In the genomic region with DNA sequence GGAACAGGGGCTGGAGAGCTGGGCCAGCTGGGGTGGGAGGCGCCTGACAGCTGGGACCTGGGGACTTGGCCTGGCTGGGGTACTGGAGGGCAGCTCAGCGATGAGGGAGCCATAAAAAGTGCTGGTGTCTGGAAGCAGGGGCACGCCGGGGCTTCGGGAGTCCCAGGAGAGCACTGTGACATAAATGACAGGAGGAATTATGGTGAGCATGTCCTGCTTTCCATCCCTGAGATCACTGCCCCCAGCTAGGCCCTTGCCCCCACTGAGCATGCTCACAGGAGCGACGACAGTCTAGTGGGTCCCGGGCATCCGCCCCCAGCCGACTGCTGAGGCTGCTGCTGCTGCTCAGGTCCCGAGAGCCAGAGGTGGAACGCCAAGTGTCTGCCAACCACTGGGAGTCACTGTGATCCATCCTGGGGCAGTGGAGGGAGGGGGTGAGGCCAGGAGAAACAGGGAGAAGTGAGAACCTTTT, we compare ENCODE assay signal across 18 cellular contexts. TPM values are rescaled to one million over a fixed set of nuclear protein-coding genes. Genes with fewer than 3 reads are reported as not detected.
DNase-seq lines count a peak whose midpoint lies in the region; ATAC-seq and TF ChIP-seq lines count a peak whose summit lies in the region.
"Had no signal": no experiment of that assay in that cellular context is flagged by ENCODE, and none has a peak within 500 bp of the region (broad histone marks: within the 10 kb centered on the region; RNA-seq: fewer than 3 reads in every experiment).

No MANE protein-coding gene starts in this region.

- no peaks in the 10 kb centered on the region for H3K36me3 Mint-ChIP-seq in neural progenitor cell
- H3K36me3 Mint-ChIP-seq: activated naive CD4-positive, alpha-beta T cell treated with anti-CD3 and anti-CD28 coated beads, Interleukin-2, amount 50 U/mL, for 24 hours had no signal

- WGBS in heart left ventricle, 4 donors = 36 to 48% (median 46%) methylated on average over 10 to 12 of the region's 12 CpGs

- H3K79me2 ChIP-seq in neural progenitor cell (ENCODE audit: low read depth) = no peaks in the 10 kb centered on the region

- H3K9me3 ChIP-seq in BE2C (no peaks in the 10 kb centered on the region), heart left ventricle (no peaks in the 10 kb centered on the region), neural progenitor cell (ENCODE audit: low read depth) (no peaks in the 10 kb centered on the region)
- H3K9me3 ChIP-seq: spleen had no signal

- H2AFZ ChIP-seq in neural progenitor cell (replicated peaks) = peak overlapping the region; percentile 50

- DNase-seq in BE2C (peak; percentile 80), heart left ventricle (peak in 3 of 5 donors; percentile 19 to 68 (median 44)), neural progenitor cell (ENCODE audit: low spot score) (no peak), NCI-H2196 (lab: John Stamatoyannopoulos, UW; ENCODE audit: unreplicated experiment) (no peak), dedifferentiated amniotic fluid mesenchymal stem cell (ENCODE audit: extremely low spot score) (no peak)
- DNase-seq: DMS153, hypothalamus, NCI-H1694, spleen, substantia nigra had no signal

- no peaks in the 10 kb centered on the region for H3K9me3 Mint-ChIP-seq in neural progenitor cell
- H3K9me3 Mint-ChIP-seq: activated naive CD4-positive, alpha-beta T cell treated with anti-CD3 and anti-CD28 coated beads, Interleukin-2, amount 50 U/mL, for 24 hours had no signal

- peak overlapping the region; percentile 26; the same call in 1 of the 2 replicates for H3K4me3 ChIP-seq in BE2C (ENCODE audit: low read depth, low read length)
- no peak overlapping the region for H3K4me3 ChIP-seq in heart left ventricle
- no peak overlapping the region for H3K4me3 ChIP-seq in neural progenitor cell
- H3K4me3 ChIP-seq: spleen had no signal

- H3K36me3 ChIP-seq in BE2C (no peaks in the 10 kb centered on the region), heart left ventricle (peaks cover 0 to 46% (median 14%) of the 10 kb centered on the region in 9 donors), neural progenitor cell (no peaks in the 10 kb centered on the region)

- no peak overlapping the region for H3K9ac ChIP-seq in neural progenitor cell

- ATAC-seq in SK-N-SH treated with all-trans-retinoic acid at 6 μM for 48 hours (peak; percentile 52), heart left ventricle (peak in 3 of 4 donors; percentile 14 to 32 (median 29)), GM18498 (IDR thresholded peaks at IDR 0.05; ENCODE audit: unreplicated experiment) (no peak), GM18861 (IDR thresholded peaks at IDR 0.05; ENCODE audit: unreplicated experiment) (no peak)
- ATAC-seq: activated CD4-positive, CD25-positive, alpha-beta regulatory T cell treated with anti-CD3 and anti-CD28 coated beads, Interleukin-2, amount 50 U/mL, for 24 hours had no signal

- no peak for TF ChIP-seq POLR2A in heart left ventricle (IDR thresholded peaks at IDR 0.05)

- H3K27ac Mint-ChIP-seq in neural progenitor cell = no peak overlapping the region
- H3K27ac Mint-ChIP-seq: activated naive CD4-positive, alpha-beta T cell treated with anti-CD3 and anti-CD28 coated beads, Interleukin-2, amount 50 U/mL, for 24 hours had no signal

- H3K27me3 Mint-ChIP-seq in neural progenitor cell (ENCODE audit: insufficient read depth, low read depth) = peaks cover 9% of the 10 kb centered on the region

- H3K4me2 ChIP-seq in neural progenitor cell = peak overlapping the region; percentile 12

- no peaks in the 10 kb centered on the region for H3K27me3 ChIP-seq in BE2C
- no peaks in the 10 kb centered on the region for H3K27me3 ChIP-seq in heart left ventricle
- H3K27me3 ChIP-seq in neural progenitor cell = peaks cover 24% of the 10 kb centered on the region

- H3K4me1 Mint-ChIP-seq in neural progenitor cell = no peaks in the 10 kb centered on the region
- H3K4me1 Mint-ChIP-seq: activated naive CD4-positive, alpha-beta T cell treated with anti-CD3 and anti-CD28 coated beads, Interleukin-2, amount 50 U/mL, for 24 hours had no signal

- H3K27ac ChIP-seq in heart left ventricle (peak overlapping the region in 7 of 12 donors; percentile 7 to 42 (median 22)), neural progenitor cell (no peak overlapping the region)
- H3K27ac ChIP-seq: epithelial cell of prostate had no signal

- TF ChIP-seq CTCF in BE2C (IDR thresholded peaks at IDR 0.05; ENCODE audit: low read depth, low read length) (peak; percentile 40), heart left ventricle (IDR thresholded peaks at IDR 0.05) (no peak), neural progenitor cell (IDR thresholded peaks at IDR 0.05) (no peak)

- intact Hi-C loops in heart left ventricle (cut with DNase I) = no loop called here

- no peak overlapping the region for H3K4me3 Mint-ChIP-seq in neural progenitor cell
- H3K4me3 Mint-ChIP-seq: activated naive CD4-positive, alpha-beta T cell treated with anti-CD3 and anti-CD28 coated beads, Interleukin-2, amount 50 U/mL, for 24 hours had no signal

- no peaks in the 10 kb centered on the region for H4K20me1 ChIP-seq in neural progenitor cell (ENCODE audit: low read depth)

- no peaks in the 10 kb centered on the region for H3F3A ChIP-seq in neural progenitor cell (ENCODE audit: low read depth)

- H3K4me1 ChIP-seq in BE2C = peaks cover 11% of the 10 kb centered on the region
- peaks cover 0 to 84% (median 44%) of the 10 kb centered on the region in 12 donors for H3K4me1 ChIP-seq in heart left ventricle
- peaks cover 6% of the 10 kb centered on the region for H3K4me1 ChIP-seq in neural progenitor cell

TF ChIP-seq in SK-N-SH treated with all-trans-retinoic acid at 6 μM for 48 hours, 23 proteins besides CTCF, POLR2A, EP300 and RAD21 (continues in another document):
- TF ChIP-seq, protein P1, sequence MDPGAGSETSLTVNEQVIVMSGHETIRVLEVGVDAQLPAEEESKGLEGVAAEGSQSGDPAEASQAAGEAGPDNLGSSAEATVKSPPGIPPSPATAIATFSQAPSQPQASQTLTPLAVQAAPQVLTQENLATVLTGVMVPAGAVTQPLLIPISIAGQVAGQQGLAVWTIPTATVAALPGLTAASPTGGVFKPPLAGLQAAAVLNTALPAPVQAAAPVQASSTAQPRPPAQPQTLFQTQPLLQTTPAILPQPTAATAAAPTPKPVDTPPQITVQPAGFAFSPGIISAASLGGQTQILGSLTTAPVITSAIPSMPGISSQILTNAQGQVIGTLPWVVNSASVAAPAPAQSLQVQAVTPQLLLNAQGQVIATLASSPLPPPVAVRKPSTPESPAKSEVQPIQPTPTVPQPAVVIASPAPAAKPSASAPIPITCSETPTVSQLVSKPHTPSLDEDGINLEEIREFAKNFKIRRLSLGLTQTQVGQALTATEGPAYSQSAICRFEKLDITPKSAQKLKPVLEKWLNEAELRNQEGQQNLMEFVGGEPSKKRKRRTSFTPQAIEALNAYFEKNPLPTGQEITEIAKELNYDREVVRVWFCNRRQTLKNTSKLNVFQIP (CRISPR knock-in tag; IDR thresholded peaks at IDR 0.05; ENCODE audit: borderline replicate concordance, low read depth) = no peak
- no peak for TF ChIP-seq ZNF565 (CRISPR knock-in tag; conservative IDR thresholded peaks at IDR 0.05; ENCODE audit: low read depth)
- no peak for TF ChIP-seq GLIS3 (CRISPR knock-in tag; IDR thresholded peaks at IDR 0.05)
- no peak for TF ChIP-seq ZFP3 (CRISPR knock-in tag; IDR thresholded peaks at IDR 0.05)
- TF ChIP-seq ZFP30 (CRISPR knock-in tag; IDR thresholded peaks at IDR 0.05) = no peak
- no peak for TF ChIP-seq SNAI2 (CRISPR knock-in tag; IDR thresholded peaks at IDR 0.05)
- no peak for TF ChIP-seq ZNF8 (CRISPR knock-in tag; IDR thresholded peaks at IDR 0.05)
- TF ChIP-seq, protein P2, sequence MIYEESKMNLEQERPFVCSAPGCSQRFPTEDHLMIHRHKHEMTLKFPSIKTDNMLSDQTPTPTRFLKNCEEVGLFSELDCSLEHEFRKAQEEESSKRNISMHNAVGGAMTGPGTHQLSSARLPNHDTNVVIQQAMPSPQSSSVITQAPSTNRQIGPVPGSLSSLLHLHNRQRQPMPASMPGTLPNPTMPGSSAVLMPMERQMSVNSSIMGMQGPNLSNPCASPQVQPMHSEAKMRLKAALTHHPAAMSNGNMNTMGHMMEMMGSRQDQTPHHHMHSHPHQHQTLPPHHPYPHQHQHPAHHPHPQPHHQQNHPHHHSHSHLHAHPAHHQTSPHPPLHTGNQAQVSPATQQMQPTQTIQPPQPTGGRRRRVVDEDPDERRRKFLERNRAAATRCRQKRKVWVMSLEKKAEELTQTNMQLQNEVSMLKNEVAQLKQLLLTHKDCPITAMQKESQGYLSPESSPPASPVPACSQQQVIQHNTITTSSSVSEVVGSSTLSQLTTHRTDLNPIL (CRISPR knock-in tag; IDR thresholded peaks at IDR 0.05; ENCODE audit: low read depth) = no peak
- TF ChIP-seq TCF4 (CRISPR knock-in tag; IDR thresholded peaks at IDR 0.05; ENCODE audit: borderline replicate concordance) = no peak

RNA-seq across cellular contexts. Expression of gene ROBO4, which starts 6.2 kb away (rescaled TPM):
- polyA plus RNA-seq in BE2C (2012; ENCODE audit: insufficient read depth, insufficient read length, low read depth) = not detected
- 10 to 100 TPM; 16.3 to 63.5 (median 27.1) TPM for total RNA-seq in heart left ventricle
- polyA plus RNA-seq in heart left ventricle = 10 to 100 TPM; 17.7 to 21.8 TPM
- total RNA-seq in neural progenitor cell (ENCODE audit: low replicate concordance) = not detected in 2 replicates
- total RNA-seq: bronchial epithelial cell, NCI-H460 had no signal

RNA-seq across cellular contexts. Expression of gene ROBO3, which starts 26.2 kb away (rescaled TPM):
- 6.2 TPM for polyA plus RNA-seq in BE2C (2012; ENCODE audit: insufficient read depth, insufficient read length, low read depth)
- total RNA-seq in heart left ventricle (10 to 100 TPM in 1 of 9 donors, 1 to 10 TPM in 8; 2.5 to 18.6 (median 3.2) TPM), neural progenitor cell (ENCODE audit: low replicate concordance) (12.6 and 30.7 TPM in 2 replicates)
- polyA plus RNA-seq in heart left ventricle = 1 to 10 TPM; 2.8 to 8.1 TPM

RNA-seq across cellular contexts. Expression of gene HEPN1, which starts 27.6 kb away (rescaled TPM):
- polyA plus RNA-seq in BE2C (2012; ENCODE audit: insufficient read depth, insufficient read length, low read depth) = not detected
- total RNA-seq in heart left ventricle (not detected), neural progenitor cell (ENCODE audit: low replicate concordance) (not detected in 2 replicates)
- polyA plus RNA-seq in heart left ventricle = not detected
- total RNA-seq: bronchial epithelial cell, NCI-H460 had no signal
- polyA plus RNA-seq: spleen had no signal

RNA-seq across cellular contexts. Expression of gene HEPACAM, which starts 44.4 kb away (rescaled TPM):
- not detected for polyA plus RNA-seq in BE2C (2012; ENCODE audit: insufficient read depth, insufficient read length, low read depth)
- total RNA-seq in heart left ventricle = 1 to 10 TPM in 2 of 9 donors, under 1 TPM in 4, not detected in 3; 0.07 to 2.6 (median 0.26) TPM
- under 1 TPM in 1 of 2 donors, not detected in 1; 0.58 TPM for polyA plus RNA-seq in heart left ventricle
- not detected in 2 replicates for total RNA-seq in neural progenitor cell (ENCODE audit: low replicate concordance)
- total RNA-seq: bronchial epithelial cell, NCI-H460 had no signal

Comparison
In these comparisons a context has a peak if more than half of its experiments do, and no peak if none do; other contexts are left out.
1. DNase-seq: peak in BE2C (single experiment) and heart left ventricle (3 of 5); none in neural progenitor cell (single experiment), NCI-H2196 (single experiment) and dedifferentiated amniotic fluid mesenchymal stem cell (single experiment).
2. ATAC-seq: peak in SK-N-SH treated with all-trans-retinoic acid at 6 μM for 48 hours (single experiment) and heart left ventricle (3 of 4); none in GM18498 (single experiment) and GM18861 (single experiment).
3. RNA of gene ROBO4, which starts 6.2 kb away (total RNA-seq): 16.3 to 63.5 TPM in heart left ventricle; not detected in neural progenitor cell; every median in the first group is over 10 times any median in the second.